Comparison of ENCODE assay signal across 9 cellular contexts in the genomic region with DNA sequence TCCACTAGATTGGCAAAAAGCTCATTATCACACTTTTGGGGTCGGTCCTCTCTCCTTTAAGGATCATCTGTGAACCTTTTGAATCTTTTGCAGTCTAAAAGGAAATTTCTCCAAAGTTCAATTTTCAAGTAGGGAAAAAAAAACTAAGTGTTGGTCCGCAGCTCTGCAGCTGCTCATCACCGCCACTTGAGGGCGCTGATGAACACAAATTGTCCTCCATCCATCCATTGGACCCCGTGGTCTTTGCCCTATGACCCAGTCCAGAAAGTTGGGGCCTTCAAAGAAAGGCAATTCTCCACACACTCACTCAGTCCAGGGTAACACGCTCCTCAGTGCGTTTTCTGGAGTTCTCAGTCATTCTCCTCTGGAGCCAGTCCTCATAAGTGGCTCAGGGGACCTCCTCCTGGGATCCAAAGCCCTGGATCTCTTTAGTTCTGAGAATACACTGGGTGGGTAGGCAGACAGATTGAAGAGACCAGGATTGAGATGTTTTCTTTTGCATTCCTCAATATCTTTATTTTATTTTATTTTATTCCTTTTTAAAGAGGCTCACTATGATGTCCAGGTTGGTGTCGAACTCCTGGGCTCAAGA.
DNase-seq lines count a peak whose midpoint lies in the region; ATAC-seq and TF ChIP-seq lines count a peak whose summit lies in the region.
"Had no signal": no experiment of that assay in that cellular context is flagged by ENCODE, and none has a peak within 500 bp of the region (broad histone marks: within the 10 kb centered on the region; RNA-seq: fewer than 3 reads in every experiment).

No MANE protein-coding gene starts in this region.

- no peaks in the 10 kb centered on the region for H3K27me3 ChIP-seq in CD4-positive, alpha-beta T cell (ENCODE audit: control insufficient read depth, insufficient read depth, low read length)
- no peaks in the 10 kb centered on the region for H3K27me3 ChIP-seq in ascending aorta

- H3K27ac ChIP-seq in CD4-positive, alpha-beta T cell (ENCODE audit: low read depth, low read length), result no peak overlapping the region
- no peak overlapping the region for H3K27ac ChIP-seq in ascending aorta

- H3K4me3 ChIP-seq in GM12864 (ENCODE audit: low read depth, low read length) (no peak overlapping the region), ascending aorta (no peak overlapping the region)

- in situ Hi-C loops in KBM-7 (cut with MboI; ENCODE audit: low pct_unique_long_range_greater_than_20kb, low sequenced_read_pairs), result no loop called here

- POLR2A ChIA-PET in CD4-positive, alpha-beta T cell (lab: Charles Lee), result no interaction called here

- H3K4me3 Mint-ChIP-seq in chondrocyte (ENCODE audit: unreplicated experiment) (no peak overlapping the region), neural crest cell (no peak overlapping the region)
- no peak overlapping the region for H3K4me3 Mint-ChIP-seq in CD4-positive, alpha-beta T cell
- H3K4me3 Mint-ChIP-seq: T-helper 1 cell treated with Interleukin-12 subunit alpha and Interleukin-12 subunit beta and Interleukin-4 antibody, amounts not matched to agents 30 μg/mL and 1 μg/mL, for 36 hours had no signal

- no peak for DNase-seq in GM12864 (ENCODE audit: low read depth)
- DNase-seq in KBM-7, result peak; percentile 28
- no peak for DNase-seq in chondrocyte (ENCODE audit: low spot score)
- DNase-seq in neural crest cell (ENCODE audit: low read depth, low spot score), result peak; percentile 29
- no peak for DNase-seq in NCI-H446 (lab: John Stamatoyannopoulos, UW)
- no peak for DNase-seq in CD4-positive, alpha-beta T cell
- no peak for DNase-seq in ascending aorta (ENCODE audit: low spot score in 2 of 2)

- intact Hi-C loops in CD4-positive, alpha-beta T cell (cut with DNase I, micrococcal nuclease), result no loop called here
- intact Hi-C loops in ascending aorta (cut with DNase I), result no loop called here

- no peak for ATAC-seq in CD4-positive, alpha-beta T cell (ENCODE audit: poor library complexity)
- ATAC-seq in HG03039 (IDR thresholded peaks at IDR 0.05; ENCODE audit: unreplicated experiment), result no peak

- CTCF ChIA-PET in CD4-positive, alpha-beta T cell (lab: Charles Lee), result interaction anchor here (0.6 kb wide), 1 partner anchor 1206 kb away, joined by 3 read pairs; no protein-coding TSS in a partner anchor

- TF ChIP-seq CTCF in GM12864 (IDR thresholded peaks at IDR 0.05; ENCODE audit: low read depth, low read length, missing control alignments) (peak; percentile 75), chondrocyte (IDR thresholded peaks at IDR 0.05) (peak; percentile 81), neural crest cell (conservative IDR thresholded peaks at IDR 0.05) (peak; percentile 65), ascending aorta (IDR thresholded peaks at IDR 0.05) (peak in 1 of 3 experiments; percentile 25)
- no peak for TF ChIP-seq CTCF in CD4-positive, alpha-beta T cell (IDR thresholded peaks at IDR 0.05)

- no peaks in the 10 kb centered on the region for H3K9me3 ChIP-seq in CD4-positive, alpha-beta T cell (ENCODE audit: control insufficient read depth, low read length)
- no peaks in the 10 kb centered on the region for H3K9me3 ChIP-seq in ascending aorta

- no peaks in the 10 kb centered on the region for H3K36me3 ChIP-seq in ascending aorta

- no peaks in the 10 kb centered on the region for H3K36me3 Mint-ChIP-seq in chondrocyte (ENCODE audit: low read depth)
- no peaks in the 10 kb centered on the region for H3K36me3 Mint-ChIP-seq in neural crest cell (ENCODE audit: low read depth)
- H3K36me3 Mint-ChIP-seq in CD4-positive, alpha-beta T cell (ENCODE audit: low read depth), result no peaks in the 10 kb centered on the region

- H3K9me3 Mint-ChIP-seq in chondrocyte (ENCODE audit: low read depth) (peaks cover 5% of the 10 kb centered on the region), neural crest cell (peaks cover 4% of the 10 kb centered on the region)
- H3K9me3 Mint-ChIP-seq in CD4-positive, alpha-beta T cell, result no peaks in the 10 kb centered on the region
- H3K9me3 Mint-ChIP-seq: T-helper 1 cell treated with Interleukin-12 subunit alpha and Interleukin-12 subunit beta and Interleukin-4 antibody, amounts not matched to agents 30 μg/mL and 1 μg/mL, for 36 hours had no signal

- no peak overlapping the region for H3K27ac Mint-ChIP-seq in chondrocyte (ENCODE audit: unreplicated experiment)
- no peak overlapping the region for H3K27ac Mint-ChIP-seq in neural crest cell (ENCODE audit: unreplicated experiment)
- H3K27ac Mint-ChIP-seq in CD4-positive, alpha-beta T cell, result no peak overlapping the region
- H3K27ac Mint-ChIP-seq: T-helper 1 cell treated with Interleukin-12 subunit alpha and Interleukin-12 subunit beta and Interleukin-4 antibody, amounts not matched to agents 30 μg/mL and 1 μg/mL, for 36 hours had no signal

- H3K27me3 Mint-ChIP-seq in chondrocyte (ENCODE audit: low read depth) (no peaks in the 10 kb centered on the region), neural crest cell (ENCODE audit: low read depth) (no peaks in the 10 kb centered on the region)
- no peaks in the 10 kb centered on the region for H3K27me3 Mint-ChIP-seq in CD4-positive, alpha-beta T cell

- H3K4me1 ChIP-seq in ascending aorta, result no peaks in the 10 kb centered on the region

- H3K4me1 Mint-ChIP-seq in chondrocyte (ENCODE audit: low read depth), result no peaks in the 10 kb centered on the region
- H3K4me1 Mint-ChIP-seq in neural crest cell, result no peaks in the 10 kb centered on the region
- H3K4me1 Mint-ChIP-seq in CD4-positive, alpha-beta T cell (ENCODE audit: low read depth), result no peaks in the 10 kb centered on the region

Comparison
In these comparisons a context has a peak if more than half of its experiments do, and no peak if none do; other contexts are left out.
1. DNase-seq: peak in KBM-7 (single experiment) and neural crest cell (single experiment); none in GM12864 (single experiment), chondrocyte (single experiment), NCI-H446 (0 of 2), CD4-positive, alpha-beta T cell (0 of 10) and ascending aorta (0 of 2).